25 cellular contexts compared by ENCODE assay signal in genomic region chr22:17960695-17961442, GRCh38.
DNase-seq lines count a peak whose midpoint lies in the region; ATAC-seq and TF ChIP-seq lines count a peak whose summit lies in the region.
"Had no signal": no experiment of that assay in that cellular context is flagged by ENCODE, and none has a peak within 500 bp of the region (broad histone marks: within the 10 kb centered on the region; RNA-seq: fewer than 3 reads in every experiment).

No MANE protein-coding gene starts in this region.

- ATAC-seq in WTC11 (no peak), memory B cell (ENCODE audit: low read depth) (no peak), GM18502 (IDR thresholded peaks at IDR 0.05; ENCODE audit: poor library complexity, unreplicated experiment) (no peak), GM19452 (IDR thresholded peaks at IDR 0.05; ENCODE audit: unreplicated experiment) (no peak)
- ATAC-seq in stimulated activated memory B cell treated with anti-CD40 and anti-IgM and Interleukin-4, amounts not matched to agents 10 μg/mL and 1 μg/mL and 100 μg/mL, for 72 hours = no peak
- ATAC-seq: naive thymus-derived CD4-positive, alpha-beta T cell; stimulated activated naive CD8-positive, alpha-beta T cell treated with anti-CD3 and anti-CD28 coated beads, Interleukin-15, amount 100 ng/mL, for 72 hours had no signal

- POLR2A ChIA-PET in activated CD4-positive, alpha-beta T cell treated with anti-CD3 and anti-CD28 coated beads, Interleukin-2, amount 10 ng/mL, durations not matched to agents 7 days and 5 days (lab: Charles Lee) = no interaction called here
- POLR2A ChIA-PET in WTC11 (lab: Charles Lee) = interaction anchor here (0.5 kb wide), 1 partner anchor 31 kb away, joined by 4 read pairs; no protein-coding TSS in a partner anchor

- H3K4me3 Mint-ChIP-seq in activated CD4-positive, alpha-beta T cell treated with anti-CD3 and anti-CD28 coated beads, Interleukin-2, amount 10 ng/mL, durations not matched to agents 7 days and 5 days = no peak overlapping the region
- no peak overlapping the region for H3K4me3 Mint-ChIP-seq in WTC11
- H3K4me3 Mint-ChIP-seq in memory B cell = no peak overlapping the region
- no peak overlapping the region for H3K4me3 Mint-ChIP-seq in stimulated activated memory B cell treated with anti-CD40 and anti-IgM and Interleukin-4, amounts not matched to agents 10 μg/mL and 1 μg/mL and 100 μg/mL, for 72 hours
- H3K4me3 Mint-ChIP-seq: activated T-cell treated with anti-CD3 and anti-CD28 coated beads, Interleukin-2, amount 50 U/mL, for 24 hours; CD4-positive, alpha-beta T cell; naive thymus-derived CD4-positive, alpha-beta T cell; stimulated activated naive CD8-positive, alpha-beta T cell treated with anti-CD3 and anti-CD28 coated beads, Interleukin-15, amount 100 ng/mL, for 72 hours had no signal

- no peak for TF ChIP-seq CTCF in WTC11 (IDR thresholded peaks at IDR 0.05)

- CTCF ChIA-PET in activated CD4-positive, alpha-beta T cell treated with anti-CD3 and anti-CD28 coated beads, Interleukin-2, amount 10 ng/mL, durations not matched to agents 7 days and 5 days (lab: Charles Lee) = interaction anchor here (1.0 to 1.5 kb wide), 2 partner anchors 20 to 36 kb away, joined by 3 to 6 read pairs; no protein-coding TSS in a partner anchor
- CTCF ChIA-PET in WTC11 (lab: Charles Lee) = interaction anchor here (0.9 to 1.3 kb wide), 4 partner anchors 51 to 176 kb away, joined by 3 to 5 read pairs (median 3); no protein-coding TSS in a partner anchor

- no peaks in the 10 kb centered on the region for H3K4me1 Mint-ChIP-seq in activated CD4-positive, alpha-beta T cell treated with anti-CD3 and anti-CD28 coated beads, Interleukin-2, amount 10 ng/mL, durations not matched to agents 7 days and 5 days
- peaks cover 26% of the 10 kb centered on the region for H3K4me1 Mint-ChIP-seq in WTC11
- peaks cover 45% of the 10 kb centered on the region for H3K4me1 Mint-ChIP-seq in memory B cell
- H3K4me1 Mint-ChIP-seq in stimulated activated memory B cell treated with anti-CD40 and anti-IgM and Interleukin-4, amounts not matched to agents 10 μg/mL and 1 μg/mL and 100 μg/mL, for 72 hours = peaks cover 87% of the 10 kb centered on the region
- H3K4me1 Mint-ChIP-seq: stimulated activated naive CD8-positive, alpha-beta T cell treated with anti-CD3 and anti-CD28 coated beads, Interleukin-15, amount 100 ng/mL, for 72 hours had no signal

- no peaks in the 10 kb centered on the region for H3K9me3 Mint-ChIP-seq in activated CD4-positive, alpha-beta T cell treated with anti-CD3 and anti-CD28 coated beads, Interleukin-2, amount 10 ng/mL, durations not matched to agents 7 days and 5 days
- H3K9me3 Mint-ChIP-seq in WTC11 = no peaks in the 10 kb centered on the region
- no peaks in the 10 kb centered on the region for H3K9me3 Mint-ChIP-seq in memory B cell
- no peaks in the 10 kb centered on the region for H3K9me3 Mint-ChIP-seq in stimulated activated memory B cell treated with anti-CD40 and anti-IgM and Interleukin-4, amounts not matched to agents 10 μg/mL and 1 μg/mL and 100 μg/mL, for 72 hours
- H3K9me3 Mint-ChIP-seq: activated T-cell treated with anti-CD3 and anti-CD28 coated beads, Interleukin-2, amount 50 U/mL, for 24 hours; CD4-positive, alpha-beta T cell; naive thymus-derived CD4-positive, alpha-beta T cell; stimulated activated naive CD8-positive, alpha-beta T cell treated with anti-CD3 and anti-CD28 coated beads, Interleukin-15, amount 100 ng/mL, for 72 hours had no signal

- no peaks in the 10 kb centered on the region for H3K36me3 Mint-ChIP-seq in activated CD4-positive, alpha-beta T cell treated with anti-CD3 and anti-CD28 coated beads, Interleukin-2, amount 10 ng/mL, durations not matched to agents 7 days and 5 days (ENCODE audit: low read depth)
- H3K36me3 Mint-ChIP-seq in WTC11 (no peaks in the 10 kb centered on the region; the same call in 1 of the 2 replicates), memory B cell (peaks cover 10% of the 10 kb centered on the region)
- peaks cover 43% of the 10 kb centered on the region for H3K36me3 Mint-ChIP-seq in stimulated activated memory B cell treated with anti-CD40 and anti-IgM and Interleukin-4, amounts not matched to agents 10 μg/mL and 1 μg/mL and 100 μg/mL, for 72 hours

- DNase-seq in activated CD4-positive, alpha-beta T cell treated with anti-CD3 and anti-CD28 coated beads, Interleukin-2, amount 10 ng/mL, durations not matched to agents 7 days and 5 days = no peak
- DNase-seq in activated CD4-positive, alpha-beta T cell treated with anti-CD3 and anti-CD28 coated beads, Interleukin-2, amount 50 U/mL, for 48 hours = no peak
- no peak for DNase-seq in WTC11 (ENCODE audit: low spot score)
- DNase-seq in memory B cell (ENCODE audit: low spot score in 2 of 2) = no peak
- DNase-seq in activated naive CD4-positive, alpha-beta T cell treated with anti-CD3 and anti-CD28 coated beads, Interleukin-2, amount 50 U/mL, for 16 hours = no peak
- DNase-seq: 8988T; activated CD4-positive, alpha-beta T cell treated with anti-CD3 and anti-CD28 coated beads for 48 hours; activated gamma-delta T cell treated with Interleukin-2 at 50 U/mL for 16 hours; activated T-cell treated with anti-CD3 and anti-CD28 coated beads, Interleukin-2, amount 50 U/mL, for 24 hours; CD4-positive, alpha-beta T cell; central memory CD4-positive, alpha-beta T cell; cortex of kidney; Karpas-422; left ventricle myocardium inferior; naive thymus-derived CD4-positive, alpha-beta T cell; NCI-H1417; NCI-H2029 treated with DMSO at 0.1 percent for 48 hours; NCI-H82; SJCRH30; stimulated activated naive CD8-positive, alpha-beta T cell treated with anti-CD3 and anti-CD28 coated beads, Interleukin-15, amount 100 ng/mL, for 72 hours; T1000; uterus had no signal

- peak overlapping the region; percentile 9 for H3K27ac Mint-ChIP-seq in activated CD4-positive, alpha-beta T cell treated with anti-CD3 and anti-CD28 coated beads, Interleukin-2, amount 10 ng/mL, durations not matched to agents 7 days and 5 days
- H3K27ac Mint-ChIP-seq in WTC11 = peak overlapping the region; percentile 54
- peak overlapping the region; percentile 86 for H3K27ac Mint-ChIP-seq in memory B cell
- H3K27ac Mint-ChIP-seq in stimulated activated memory B cell treated with anti-CD40 and anti-IgM and Interleukin-4, amounts not matched to agents 10 μg/mL and 1 μg/mL and 100 μg/mL, for 72 hours = peak overlapping the region; percentile 57
- H3K27ac Mint-ChIP-seq: activated T-cell treated with anti-CD3 and anti-CD28 coated beads, Interleukin-2, amount 50 U/mL, for 24 hours; CD4-positive, alpha-beta T cell; stimulated activated naive CD8-positive, alpha-beta T cell treated with anti-CD3 and anti-CD28 coated beads, Interleukin-15, amount 100 ng/mL, for 72 hours had no signal

- H3K27me3 Mint-ChIP-seq in activated CD4-positive, alpha-beta T cell treated with anti-CD3 and anti-CD28 coated beads, Interleukin-2, amount 10 ng/mL, durations not matched to agents 7 days and 5 days = no peaks in the 10 kb centered on the region
- H3K27me3 Mint-ChIP-seq in WTC11 (ENCODE audit: low read depth) (no peaks in the 10 kb centered on the region), memory B cell (no peaks in the 10 kb centered on the region)
- no peaks in the 10 kb centered on the region for H3K27me3 Mint-ChIP-seq in stimulated activated memory B cell treated with anti-CD40 and anti-IgM and Interleukin-4, amounts not matched to agents 10 μg/mL and 1 μg/mL and 100 μg/mL, for 72 hours
- H3K27me3 Mint-ChIP-seq: activated T-cell treated with anti-CD3 and anti-CD28 coated beads, Interleukin-2, amount 50 U/mL, for 24 hours; CD4-positive, alpha-beta T cell; naive thymus-derived CD4-positive, alpha-beta T cell; stimulated activated naive CD8-positive, alpha-beta T cell treated with anti-CD3 and anti-CD28 coated beads, Interleukin-15, amount 100 ng/mL, for 72 hours had no signal

TF ChIP-seq in WTC11, 78 proteins besides CTCF, POLR2A, EP300 and RAD21:
- no peak for TF ChIP-seq SMAD3 (CRISPR knock-in tag; IDR thresholded peaks at IDR 0.05; ENCODE audit: borderline replicate concordance)
- no peak for TF ChIP-seq EMX1 (CRISPR knock-in tag; IDR thresholded peaks at IDR 0.05)
- TF ChIP-seq NR2C2 (CRISPR knock-in tag; IDR thresholded peaks at IDR 0.05) = no peak

Comparison
In these comparisons a context has a peak if more than half of its experiments do, and no peak if none do; other contexts are left out.
1. H3K27ac Mint-ChIP-seq: peak in every context shown above with its lines; median percentile 86 in memory B cell; 57 in stimulated activated memory B cell treated with anti-CD40 and anti-IgM and Interleukin-4, amounts not matched to agents 10 μg/mL and 1 μg/mL and 100 μg/mL, for 72 hours; 54 in WTC11; 9 in activated CD4-positive, alpha-beta T cell treated with anti-CD3 and anti-CD28 coated beads, Interleukin-2, amount 10 ng/mL, durations not matched to agents 7 days and 5 days.